12 cellular contexts compared by ENCODE assay signal in genomic region chr9:18861599-18862546, GRCh38.
DNase-seq lines count a peak whose midpoint lies in the region; ATAC-seq and TF ChIP-seq lines count a peak whose summit lies in the region.
"Had no signal": no experiment of that assay in that cellular context is flagged by ENCODE, and none has a peak within 500 bp of the region (broad histone marks: within the 10 kb centered on the region; RNA-seq: fewer than 3 reads in every experiment).

No MANE protein-coding gene starts in this region.

- H3K36me3 ChIP-seq in brain microvascular endothelial cell (replicated peaks) (no peaks in the 10 kb centered on the region), heart right ventricle (no peaks in the 10 kb centered on the region), neuronal stem cell (replicated peaks in 1 of 2; ENCODE audit: control insufficient read depth in 2 of 2, insufficient read depth in 2 of 2, low read length in 2 of 2) (no peaks in the 10 kb centered on the region), vagina (no peaks in the 10 kb centered on the region)
- H3K36me3 ChIP-seq: HAP-1, upper lobe of left lung had no signal

- no peak overlapping the region for H2AK5ac ChIP-seq in neuronal stem cell (ENCODE audit: low read depth, low read length)

- TF ChIP-seq POLR2A in vagina (IDR thresholded peaks at IDR 0.05) = no peak

- H3K27ac ChIP-seq in brain microvascular endothelial cell (peak overlapping the region; percentile 73), heart right ventricle (peak overlapping the region in 7 of 10 donors; percentile 17 to 76 (median 44)), neuronal stem cell (replicated peaks; ENCODE audit: low read length) (no peak overlapping the region), vagina (peak overlapping the region; percentile 41)
- H3K27ac ChIP-seq: foreskin keratinocyte, upper lobe of left lung had no signal

- no peak overlapping the region for H3K9ac ChIP-seq in neuronal stem cell (ENCODE audit: low read depth, low read length, poor library complexity)

- no peak overlapping the region for H3K4me2 ChIP-seq in neuronal stem cell (ENCODE audit: insufficient read depth, low read length, poor library complexity, severe bottlenecking)

- no peak overlapping the region for H3K18ac ChIP-seq in neuronal stem cell (ENCODE audit: low read length)

- no peak overlapping the region for H4K8ac ChIP-seq in neuronal stem cell (ENCODE audit: low read depth, low read length)

- H3K23ac ChIP-seq in neuronal stem cell (ENCODE audit: low read depth, low read length, poor library complexity) = no peak overlapping the region

- in situ Hi-C loops in brain microvascular endothelial cell (cut with HindIII; ENCODE audit: low pct_ligation_motif_present, low sequenced_read_pairs) = no loop called here

- no peaks in the 10 kb centered on the region for H3K9me3 ChIP-seq in heart right ventricle
- H3K9me3 ChIP-seq in neuronal stem cell (replicated peaks in 1 of 2; ENCODE audit: control insufficient read depth in 2 of 2, insufficient read depth in 1 of 2, low read depth in 1 of 2, low read length in 2 of 2) = no peaks in the 10 kb centered on the region
- H3K9me3 ChIP-seq in vagina = no peaks in the 10 kb centered on the region
- H3K9me3 ChIP-seq: HAP-1, upper lobe of left lung had no signal

- peak overlapping the region; percentile 87 for H2AFZ ChIP-seq in neuronal stem cell (ENCODE audit: low read length)

- H2BK12ac ChIP-seq in neuronal stem cell (ENCODE audit: low read length) = no peak overlapping the region

- no peak overlapping the region for H2BK5ac ChIP-seq in neuronal stem cell (ENCODE audit: low read length)

- peak; percentile 70 for DNase-seq in brain microvascular endothelial cell
- peak; percentile 28 to 60 for DNase-seq in heart right ventricle
- peak; percentile 4 for DNase-seq in neuronal stem cell (ENCODE audit: low spot score)
- no peak for DNase-seq in vagina (ENCODE audit: extremely low spot score in 2 of 2)
- DNase-seq in CD1c-positive myeloid dendritic cell (ENCODE audit: extremely low spot score) = no peak
- DNase-seq: foreskin keratinocyte, NCI-H1436, T-helper 17 cell, upper lobe of left lung had no signal

- H3K4me3 ChIP-seq in brain microvascular endothelial cell (ENCODE audit: low read depth, low read length) = no peak overlapping the region
- H3K4me3 ChIP-seq in heart right ventricle = peak overlapping the region in 2 of 10 donors; percentile 6 to 14
- no peak overlapping the region for H3K4me3 ChIP-seq in neuronal stem cell (ENCODE audit: low read length in 2 of 2)
- no peak overlapping the region for H3K4me3 ChIP-seq in vagina
- H3K4me3 ChIP-seq: HAP-1, upper lobe of left lung had no signal

- no peak for TF ChIP-seq CTCF in brain microvascular endothelial cell (IDR thresholded peaks at IDR 0.05; ENCODE audit: low read depth, low read length, missing control alignments)
- peak in 7 of 9 donors; percentile 6 to 57 (median 26) for TF ChIP-seq CTCF in heart right ventricle (IDR thresholded peaks at IDR 0.05)
- TF ChIP-seq CTCF in vagina (IDR thresholded peaks at IDR 0.05) = no peak

- H3K14ac ChIP-seq in neuronal stem cell (ENCODE audit: low read length) = no peak overlapping the region

- WGBS in heart right ventricle, 2 donors = 37 to 39% methylated on average over 14 of the region's 14 CpGs
- no CpG with 5 or more reads among the region's 14 CpGs for WGBS in neuronal stem cell (ENCODE audit: extremely low coverage in 2 of 2, insufficient read length in 2 of 2, insufficient replicate concordance in 1 of 2), 2 donors

- H3K27me3 ChIP-seq in brain microvascular endothelial cell (replicated peaks) (no peaks in the 10 kb centered on the region), heart right ventricle (no peaks in the 10 kb centered on the region), neuronal stem cell (ENCODE audit: control insufficient read depth in 3 of 3, insufficient read depth in 3 of 3, low read depth in 1 of 3, low read length in 3 of 3) (no peaks in the 10 kb centered on the region), vagina (no peaks in the 10 kb centered on the region)
- H3K27me3 ChIP-seq: foreskin keratinocyte, upper lobe of left lung had no signal

- intact Hi-C loops in heart right ventricle (cut with DNase I) (loop anchor here in 2 of 10 donors (10.0 kb wide), 2 partner anchors 83 to 607 kb away; no protein-coding TSS in a partner anchor), vagina (cut with DNase I) (loop anchor here (10.0 kb wide), 1 partner anchor 427 kb away; no protein-coding TSS in a partner anchor)

- peak; percentile 74 to 96 (median 88) for ATAC-seq in heart right ventricle
- no peak for ATAC-seq in HG02885 (IDR thresholded peaks at IDR 0.05; ENCODE audit: poor library complexity, unreplicated experiment)
- ATAC-seq in HG02759 (IDR thresholded peaks at IDR 0.05; ENCODE audit: unreplicated experiment) = no peak
- ATAC-seq: foreskin keratinocyte, T-helper 17 cell had no signal

- H3K4me1 ChIP-seq in heart right ventricle (peaks cover 7 to 25% (median 21%) of the 10 kb centered on the region in 9 donors), neuronal stem cell (ENCODE audit: control insufficient read depth in 2 of 2, insufficient read depth in 1 of 2, low read depth in 1 of 2, low read length in 2 of 2) (peaks cover 0 to 1% of the 10 kb centered on the region in 2 donors), vagina (peaks cover 25% of the 10 kb centered on the region)
- H3K4me1 ChIP-seq: foreskin keratinocyte, upper lobe of left lung had no signal

- no peak overlapping the region for H2BK15ac ChIP-seq in neuronal stem cell (ENCODE audit: low read length)

- H4K91ac ChIP-seq in neuronal stem cell (ENCODE audit: low read depth, low read length, poor library complexity) = no peak overlapping the region

- H3K79me1 ChIP-seq in neuronal stem cell (ENCODE audit: low read depth, low read length) = no peaks in the 10 kb centered on the region

- no peak overlapping the region for H3K4ac ChIP-seq in neuronal stem cell (ENCODE audit: low read length)

- H2BK120ac ChIP-seq in neuronal stem cell (ENCODE audit: low read depth, low read length) = no peak overlapping the region

Comparison
In these comparisons a context has a peak if more than half of its experiments do, and no peak if none do; other contexts are left out.
1. DNase-seq: peak in brain microvascular endothelial cell (single experiment), heart right ventricle (2 of 2) and neuronal stem cell (single experiment); none in vagina (0 of 2) and CD1c-positive myeloid dendritic cell (single experiment).
2. CTCF ChIP-seq: peak in heart right ventricle (7 of 9); none in brain microvascular endothelial cell (single experiment) and vagina (0 of 3).
3. ATAC-seq: peak in heart right ventricle (8 of 8); none in HG02885 (single experiment) and HG02759 (single experiment).